In the genomic region with DNA sequence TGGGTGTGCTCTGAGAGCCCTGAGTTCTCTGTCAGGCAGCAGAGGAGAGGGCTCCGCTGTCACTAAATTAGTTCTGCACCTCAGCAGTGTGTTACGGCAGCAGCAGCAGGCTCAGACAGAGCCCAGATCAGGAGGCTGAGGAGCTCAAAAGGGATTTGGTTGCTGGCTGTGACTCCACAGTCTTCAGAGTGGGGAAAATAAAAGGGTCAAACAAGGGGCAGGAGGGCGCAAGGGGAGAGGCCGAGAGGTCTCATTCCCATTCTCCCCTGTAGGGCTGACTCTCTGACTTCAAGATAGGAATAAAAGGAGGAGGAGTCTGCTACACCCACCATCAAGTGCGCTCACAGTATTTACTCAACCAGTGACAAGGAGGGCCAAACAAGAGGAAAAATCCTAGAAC, we compare ENCODE assay signal across 1 cellular context.
TF ChIP-seq lines count a peak whose summit lies in the region.

No MANE protein-coding gene starts in this region.

TF ChIP-seq in SK-N-SH, 30 proteins besides CTCF, POLR2A, EP300 and RAD21 (continued from another document):
- TF ChIP-seq, protein P1, sequence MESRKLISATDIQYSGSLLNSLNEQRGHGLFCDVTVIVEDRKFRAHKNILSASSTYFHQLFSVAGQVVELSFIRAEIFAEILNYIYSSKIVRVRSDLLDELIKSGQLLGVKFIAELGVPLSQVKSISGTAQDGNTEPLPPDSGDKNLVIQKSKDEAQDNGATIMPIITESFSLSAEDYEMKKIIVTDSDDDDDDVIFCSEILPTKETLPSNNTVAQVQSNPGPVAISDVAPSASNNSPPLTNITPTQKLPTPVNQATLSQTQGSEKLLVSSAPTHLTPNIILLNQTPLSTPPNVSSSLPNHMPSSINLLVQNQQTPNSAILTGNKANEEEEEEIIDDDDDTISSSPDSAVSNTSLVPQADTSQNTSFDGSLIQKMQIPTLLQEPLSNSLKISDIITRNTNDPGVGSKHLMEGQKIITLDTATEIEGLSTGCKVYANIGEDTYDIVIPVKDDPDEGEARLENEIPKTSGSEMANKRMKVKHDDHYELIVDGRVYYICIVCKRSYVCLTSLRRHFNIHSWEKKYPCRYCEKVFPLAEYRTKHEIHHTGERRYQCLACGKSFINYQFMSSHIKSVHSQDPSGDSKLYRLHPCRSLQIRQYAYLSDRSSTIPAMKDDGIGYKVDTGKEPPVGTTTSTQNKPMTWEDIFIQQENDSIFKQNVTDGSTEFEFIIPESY (IDR thresholded peaks at IDR 0.05; ENCODE audit: borderline replicate concordance, low read depth) = no peak
- no peak for TF ChIP-seq PBX3 (IDR thresholded peaks at IDR 0.05)
- no peak for TF ChIP-seq RFX5 (IDR thresholded peaks at IDR 0.05; ENCODE audit: low read length)
